Comparison of ENCODE assay signal across 22 cellular contexts in genomic region chr11:108316061-108316460, GRCh38.
"Had no signal": no experiment of that assay in that cellular context is flagged by ENCODE, and none has a peak within 500 bp of the region (broad histone marks: within the 10 kb centered on the region; RNA-seq: fewer than 3 reads in every experiment).

No MANE protein-coding gene starts in this region.

- H3K79me2 ChIP-seq: hepatocyte had no signal

- H3K9me3 Mint-ChIP-seq: endodermal cell; naive thymus-derived CD8-positive, alpha-beta T cell; neural progenitor cell had no signal

- H3K27me3 ChIP-seq: colonic mucosa, hepatocyte, neural progenitor cell, ovary, tibial artery, upper lobe of left lung, uterus had no signal

- H3K27ac Mint-ChIP-seq: endodermal cell, neural progenitor cell, progenitor cell of endocrine pancreas had no signal

- H3K4me3 Mint-ChIP-seq: endodermal cell; naive thymus-derived CD8-positive, alpha-beta T cell; neural progenitor cell had no signal

- H3K4me1 Mint-ChIP-seq: neural progenitor cell had no signal

- ATAC-seq: left colon; left ventricle myocardium superior; naive thymus-derived CD8-positive, alpha-beta T cell; right cardiac atrium had no signal

- H3K36me3 ChIP-seq: colonic mucosa, ovary, uterus had no signal

- H3K27me3 Mint-ChIP-seq: naive thymus-derived CD8-positive, alpha-beta T cell; progenitor cell of endocrine pancreas had no signal

- H3K4me3 ChIP-seq: colonic mucosa, hepatocyte, neural progenitor cell, ovary, tibial artery, upper lobe of left lung, uterus had no signal

- H3K9ac ChIP-seq: neural progenitor cell had no signal

- FAIRE-seq: endothelial cell of umbilical vein, small intestine had no signal

- H3K4me1 ChIP-seq: colonic mucosa, neural progenitor cell, upper lobe of left lung, uterus had no signal

- DNase-seq: colonic mucosa; dermis blood vessel endothelial cell; endodermal cell; erythroblast; foreskin melanocyte; head of caudate nucleus; left colon; left ventricle myocardium superior; naive thymus-derived CD8-positive, alpha-beta T cell; nucleus accumbens; ovary; right cardiac atrium; small intestine; stimulated activated CD4-positive, alpha-beta T cell treated with anti-CD3 and anti-CD28 coated beads, Interleukin-12 subunit alpha, Interleukin-12 subunit beta, amount 100 ng/mL, for 4 hours; stimulated activated naive CD4-positive, alpha-beta T cell treated with Interleukin-2 at 50 U/mL for 16 hours; tibial artery; uterus had no signal

- H3K27ac ChIP-seq: colonic mucosa, hepatocyte, neural progenitor cell, ovary, tibial artery, upper lobe of left lung, uterus had no signal

- H3K4me2 ChIP-seq: hepatocyte, neural progenitor cell had no signal

- H3K9me3 ChIP-seq: colonic mucosa, ovary, tibial artery, upper lobe of left lung, uterus had no signal
